Comparison of ENCODE assay signal across 9 cellular contexts in genomic region chr17:76405967-76406647, GRCh38. TPM values are rescaled to one million over a fixed set of nuclear protein-coding genes. Genes with fewer than 3 reads are reported as not detected.
DNase-seq lines count a peak whose midpoint lies in the region; ATAC-seq and TF ChIP-seq lines count a peak whose summit lies in the region.
"Had no signal": no experiment of that assay in that cellular context is flagged by ENCODE, and none has a peak within 500 bp of the region (broad histone marks: within the 10 kb centered on the region; RNA-seq: fewer than 3 reads in every experiment).

No MANE protein-coding gene starts in this region.

- H3K9me3 ChIP-seq in IMR-90 (ENCODE audit: control insufficient read depth, insufficient read depth, low read length) (no peaks in the 10 kb centered on the region), adrenal gland (replicated peaks in 1 of 3) (no peaks in the 10 kb centered on the region)

- no peak overlapping the region for H2AFZ ChIP-seq in IMR-90 (replicated peaks; ENCODE audit: low read length, poor library complexity)

- H3K4me1 Mint-ChIP-seq in osteocyte (ENCODE audit: unreplicated experiment): peaks cover 17% of the 10 kb centered on the region
- H3K4me1 Mint-ChIP-seq in activated naive CD8-positive, alpha-beta T cell treated with anti-CD3 and anti-CD28 coated beads, Interleukin-2, amount 50 U/mL, for 24 hours: peaks cover 9% of the 10 kb centered on the region

- H3K23ac ChIP-seq in IMR-90 (ENCODE audit: low read depth, low read length): no peak overlapping the region

- no peak for TF ChIP-seq POLR2A in IMR-90 (IDR thresholded peaks at IDR 0.05; ENCODE audit: low read depth, low read length)
- TF ChIP-seq POLR2A in adrenal gland (IDR thresholded peaks at IDR 0.05): no peak

- CTCF ChIA-PET in IMR-90 (lab: Yijun Ruan, JAX): interaction anchor here (1.1 kb wide), 1 partner anchor 53 kb away, joined by 3 read pairs; no protein-coding TSS in a partner anchor

- TF ChIP-seq RAD21 in IMR-90 (IDR thresholded peaks at IDR 0.05; ENCODE audit: low read length): no peak

- no peak overlapping the region for H2BK20ac ChIP-seq in IMR-90 (ENCODE audit: low read depth, low read length)

- H3K27me3 Mint-ChIP-seq in osteocyte (ENCODE audit: unreplicated experiment): no peaks in the 10 kb centered on the region
- no peaks in the 10 kb centered on the region for H3K27me3 Mint-ChIP-seq in activated naive CD8-positive, alpha-beta T cell treated with anti-CD3 and anti-CD28 coated beads, Interleukin-2, amount 50 U/mL, for 24 hours

- no peak overlapping the region for H3K4me3 Mint-ChIP-seq in osteocyte (ENCODE audit: unreplicated experiment)
- no peak overlapping the region for H3K4me3 Mint-ChIP-seq in activated naive CD8-positive, alpha-beta T cell treated with anti-CD3 and anti-CD28 coated beads, Interleukin-2, amount 50 U/mL, for 24 hours

- H3K36me3 Mint-ChIP-seq in osteocyte (ENCODE audit: unreplicated experiment): peaks cover 27% of the 10 kb centered on the region
- H3K36me3 Mint-ChIP-seq in activated naive CD8-positive, alpha-beta T cell treated with anti-CD3 and anti-CD28 coated beads, Interleukin-2, amount 50 U/mL, for 24 hours (ENCODE audit: low read depth): peaks cover 26% of the 10 kb centered on the region

- no peak overlapping the region for H3K9ac ChIP-seq in IMR-90 (ENCODE audit: low read depth, low read length)

- no peak overlapping the region for H2BK120ac ChIP-seq in IMR-90 (ENCODE audit: low read depth, low read length)

- H2BK5ac ChIP-seq in IMR-90 (ENCODE audit: low read depth, low read length, poor library complexity, severe bottlenecking): no peak overlapping the region

- WGBS in IMR-90 (ENCODE audit: extremely low coverage in 2 of 2, insufficient read length in 1 of 2), 2 experiments: 94% methylated on average over 10 of the region's 16 CpGs; no CpG with 5 or more reads in 1 of the 2 experiments
- WGBS in adrenal gland, 4 donors: 53 to 60% (median 56%) methylated on average over 11 to 16 of the region's 16 CpGs

- POLR2A ChIA-PET in IMR-90 (lab: Charles Lee; ENCODE audit: unreplicated experiment): no interaction called here

- H4K8ac ChIP-seq in IMR-90 (ENCODE audit: low read depth in 2 of 2, low read length in 2 of 2): no peak overlapping the region

- dilution Hi-C loops in IMR-90 (cut with HindIII; ENCODE audit: low sequenced_read_pairs, unreplicated experiment): no loop called here

- H3K27ac ChIP-seq in IMR-90 (ENCODE audit: insufficient read depth, low read length) (no peak overlapping the region), adrenal gland (peak overlapping the region in 2 of 5 donors; percentile 27 to 70)

- peak overlapping the region; percentile 63 for H3K27ac Mint-ChIP-seq in osteocyte (ENCODE audit: unreplicated experiment)
- H3K27ac Mint-ChIP-seq in activated naive CD8-positive, alpha-beta T cell treated with anti-CD3 and anti-CD28 coated beads, Interleukin-2, amount 50 U/mL, for 24 hours: no peak overlapping the region

- no peak overlapping the region for H3K14ac ChIP-seq in IMR-90 (replicated peaks; ENCODE audit: low read depth, low read length)

- no peak overlapping the region for H3K4me2 ChIP-seq in IMR-90 (ENCODE audit: low read depth, low read length)

- H4K91ac ChIP-seq in IMR-90 (ENCODE audit: insufficient read depth, low read depth, low read length): no peak overlapping the region

- H4K20me1 ChIP-seq in IMR-90 (ENCODE audit: insufficient read depth, low read length): peaks cover 48% of the 10 kb centered on the region

- H3K4ac ChIP-seq in IMR-90 (ENCODE audit: low read depth, low read length): no peak overlapping the region

- H3K36me3 ChIP-seq in IMR-90 (ENCODE audit: control insufficient read depth, insufficient read depth, low read length): peaks cover 27% of the 10 kb centered on the region
- peaks cover 0 to 20% of the 10 kb centered on the region in 2 donors for H3K36me3 ChIP-seq in adrenal gland (replicated peaks in 1 of 2)

- H3K4me3 ChIP-seq in IMR-90 (ENCODE audit: insufficient read depth, low read depth, low read length) (no peak overlapping the region), adrenal gland (no peak overlapping the region)

- no peaks in the 10 kb centered on the region for H3K9me3 Mint-ChIP-seq in osteocyte (ENCODE audit: unreplicated experiment)
- no peaks in the 10 kb centered on the region for H3K9me3 Mint-ChIP-seq in activated naive CD8-positive, alpha-beta T cell treated with anti-CD3 and anti-CD28 coated beads, Interleukin-2, amount 50 U/mL, for 24 hours

- in situ Hi-C loops in IMR-90 (cut with MboI; ENCODE audit: low sequenced_read_pairs) (loop anchor here (10.0 kb wide), 1 partner anchor 99 kb away; the partner anchor contains the start of gene RHBDF2), G401 (cut with HindIII; ENCODE audit: low sequenced_read_pairs) (no loop called here)

- no TSS peak for BruUV-seq in IMR-90 (replicated peaks; lab: Mats Ljungman, UMichigan)

- no peak overlapping the region for H2AK9ac ChIP-seq in IMR-90 (replicated peaks; ENCODE audit: low read depth, low read length, poor library complexity)

- H4K5ac ChIP-seq in IMR-90 (ENCODE audit: low read depth, low read length): no peak overlapping the region

- H2BK15ac ChIP-seq in IMR-90 (ENCODE audit: low read depth, low read length): no peak overlapping the region

- peaks cover 24 to 64% of the 10 kb centered on the region in 2 experiments; a peak in 3 of 4 replicates for H3K79me1 ChIP-seq in IMR-90 (ENCODE audit: low read depth in 1 of 2, low read length in 2 of 2)

- TF ChIP-seq CTCF in IMR-90 (conservative IDR thresholded peaks at IDR 0.05; ENCODE audit: low read depth, low read length): no peak
- TF ChIP-seq CTCF in adrenal gland (IDR thresholded peaks at IDR 0.05): no peak
- TF ChIP-seq CTCF in osteocyte (IDR thresholded peaks at IDR 0.05): no peak

- H3K4me1 ChIP-seq in IMR-90 (ENCODE audit: control insufficient read depth, insufficient read depth, low read length): peaks cover 7% of the 10 kb centered on the region; the same call in 1 of the 2 replicates
- H3K4me1 ChIP-seq in adrenal gland (replicated peaks in 1 of 2): peaks cover 7 to 22% of the 10 kb centered on the region in 2 donors

- no peak overlapping the region for H3K18ac ChIP-seq in IMR-90 (ENCODE audit: low read depth, low read length)

- H3K27me3 ChIP-seq in IMR-90 (ENCODE audit: control insufficient read depth, insufficient read depth, low read length) (no peaks in the 10 kb centered on the region), adrenal gland (no peaks in the 10 kb centered on the region)

- H2AK5ac ChIP-seq in IMR-90 (ENCODE audit: low read depth, low read length): no peak overlapping the region

- ATAC-seq in IMR-90 (ENCODE audit: low read depth) (no peak), GM19463 (IDR thresholded peaks at IDR 0.05; ENCODE audit: unreplicated experiment) (no peak)
- no peak for ATAC-seq in activated naive CD8-positive, alpha-beta T cell treated with anti-CD3 and anti-CD28 coated beads, Interleukin-2, amount 50 U/mL, for 24 hours

- no peak overlapping the region for H3K56ac ChIP-seq in IMR-90 (ENCODE audit: extremely low read depth, insufficient read depth, low read length)

- DNase-seq in IMR-90 (peak; percentile 35), NCI-H2171 treated with DMSO at 0.1 percent for 48 hours (lab: John Stamatoyannopoulos, UW) (peak; percentile 87), adrenal gland (peak; percentile 44 to 92 (median 48)), osteocyte (ENCODE audit: extremely low spot score, unreplicated experiment) (no peak), G401 (ENCODE audit: low spot score) (no peak), NCI-H226 (no peak)
- no peak for DNase-seq in activated naive CD8-positive, alpha-beta T cell treated with anti-CD3 and anti-CD28 coated beads, Interleukin-2, amount 50 U/mL, for 24 hours
- DNase-seq: GF-D8 had no signal

- intact Hi-C loops in IMR-90 (cut with micrococcal nuclease) (no loop called here), adrenal gland (cut with DNase I) (loop anchor here (2.0 to 10.0 kb wide), 3 partner anchors 49 to 99 kb away; partner anchors contain the start of genes RHBDF2 (in 1 of the 2) and UBE2O (in 1 of the 2))

- H3K9me1 ChIP-seq in IMR-90 (ENCODE audit: insufficient read depth, low read length): peaks cover 11% of the 10 kb centered on the region

TF ChIP-seq in IMR-90, 13 proteins besides CTCF, POLR2A, EP300 and RAD21 (continues in another document):
- TF ChIP-seq USF2 (IDR thresholded peaks at IDR 0.05; ENCODE audit: low read depth, low read length) (no peak), MAZ (IDR thresholded peaks at IDR 0.05; ENCODE audit: borderline replicate concordance, low read depth, low read length) (no peak), MXI1 (IDR thresholded peaks at IDR 0.05; ENCODE audit: borderline replicate concordance, low read depth, low read length) (no peak)

RNA-seq across cellular contexts. Expression of gene SPHK1, which starts 21.7 kb away (rescaled TPM):
- 44.4 and 45.8 TPM in 2 replicates for total RNA-seq in IMR-90 (2012; rRNA removed)
- polyA plus RNA-seq in IMR-90 (2012; rRNA removed): 82.7 and 94.2 TPM in 2 replicates
- 89.5 and 99.7 TPM in 2 replicates for polyA plus RNA-seq in IMR-90 (2012; cell fraction: cytosol; rRNA removed)
- polyA plus RNA-seq in IMR-90 (2012; cell fraction: nucleus; rRNA removed; ENCODE audit: low replicate concordance): 571 and 890 TPM in 2 replicates
- total RNA-seq in adrenal gland: 10 to 100 TPM in 2 of 8 donors, 1 to 10 TPM in 6; 1.8 to 15.3 (median 4.7) TPM
- polyA plus RNA-seq in adrenal gland: 10 to 100 TPM in 2 of 3 donors, under 1 TPM in 1; 0.53 to 14.0 (median 10.3) TPM
- 15.2 TPM in 2 replicates for total RNA-seq in osteocyte
- 5.8 and 10.6 TPM in 2 replicates for total RNA-seq in G401 (2014; rRNA removed; shearing (Covaris generic))

RNA-seq across cellular contexts. Expression of gene UBE2O, which starts 46.8 kb away (rescaled TPM):
- 17.6 and 20.0 TPM in 2 replicates for total RNA-seq in IMR-90 (2012; rRNA removed)
- 14.3 and 17.6 TPM in 2 replicates for polyA plus RNA-seq in IMR-90 (2012; rRNA removed)
- polyA plus RNA-seq in IMR-90 (2012; cell fraction: cytosol; rRNA removed): 9.1 and 12.2 TPM in 2 replicates
- 43.5 and 62.5 TPM in 2 replicates for polyA plus RNA-seq in IMR-90 (2012; cell fraction: nucleus; rRNA removed; ENCODE audit: low replicate concordance)
- 10 to 100 TPM; 11.4 to 21.8 (median 17.9) TPM for total RNA-seq in adrenal gland
- 10 to 100 TPM in 2 of 3 donors, 1 to 10 TPM in 1; 9.8 to 21.3 (median 12.4) TPM for polyA plus RNA-seq in adrenal gland
- total RNA-seq in osteocyte: 30.7 and 32.4 TPM in 2 replicates
- 30.5 and 34.9 TPM in 2 replicates for total RNA-seq in G401 (2014; rRNA removed; shearing (Covaris generic))

RNA-seq across cellular contexts. Expression of gene PRPSAP1, which starts 52.4 kb away (rescaled TPM):
- 29.2 and 34.4 TPM in 2 replicates for total RNA-seq in IMR-90 (2012; rRNA removed)
- 38.6 and 48.6 TPM in 2 replicates for polyA plus RNA-seq in IMR-90 (2012; rRNA removed)
- polyA plus RNA-seq in IMR-90 (2012; cell fraction: cytosol; rRNA removed): 29.6 and 34.4 TPM in 2 replicates
- polyA plus RNA-seq in IMR-90 (2012; cell fraction: nucleus; rRNA removed; ENCODE audit: low replicate concordance): 40.4 and 135 TPM in 2 replicates
- 10 to 100 TPM; 33.0 to 79.3 (median 53.5) TPM for total RNA-seq in adrenal gland
- polyA plus RNA-seq in adrenal gland: 10 to 100 TPM; 26.0 to 42.7 (median 37.1) TPM
- 69.7 and 71.9 TPM in 2 replicates for total RNA-seq in osteocyte
- total RNA-seq in G401 (2014; rRNA removed; shearing (Covaris generic)): 28.0 and 30.8 TPM in 2 replicates

Comparison
In these comparisons a context has a peak if more than half of its experiments do, and no peak if none do; other contexts are left out.
1. DNase-seq: peak in IMR-90 (single experiment), NCI-H2171 treated with DMSO at 0.1 percent for 48 hours (single experiment) and adrenal gland (7 of 7); none in osteocyte (single experiment), G401 (single experiment), NCI-H226 (single experiment) and activated naive CD8-positive, alpha-beta T cell treated with anti-CD3 and anti-CD28 coated beads, Interleukin-2, amount 50 U/mL, for 24 hours (single experiment).